8 cellular contexts compared by ENCODE assay signal in genomic region chr16:4425378-4426020, GRCh38. TPM values are rescaled to one million over a fixed set of nuclear protein-coding genes. Genes with fewer than 3 reads are reported as not detected.
DNase-seq lines count a peak whose midpoint lies in the region; ATAC-seq and TF ChIP-seq lines count a peak whose summit lies in the region.

Gene DNAJA3, plus strand, starts transcription at chr16:4425868. Its CDS starts 14 bp downstream, at chr16:4425882.

- TF ChIP-seq CTCF in WERI-Rb-1 (IDR thresholded peaks at IDR 0.05; ENCODE audit: low read depth, low read length) = no peak
- no peak for TF ChIP-seq CTCF in breast epithelium (IDR thresholded peaks at IDR 0.05)

- TF ChIP-seq POLR2A in breast epithelium (IDR thresholded peaks at IDR 0.05) = no peak

- H3K4me3 ChIP-seq in WERI-Rb-1 (ENCODE audit: low read depth, low read length) (peak within 1 kb of the TSS; percentile 89), breast epithelium (peak within 1 kb of the TSS; percentile 90 to 99 (median 90)), skin epidermis (peak within 1 kb of the TSS; percentile 61 to 99 (median 84))

- H3K36me3 ChIP-seq in WERI-Rb-1 (peaks cover 27% of the 10 kb centered on the region), breast epithelium (no peaks in the 10 kb centered on the region)

- H3K27me3 ChIP-seq in WERI-Rb-1 (ENCODE audit: insufficient read depth, low read depth, severe bottlenecking) (no peaks in the 10 kb centered on the region), breast epithelium (no peaks in the 10 kb centered on the region)

- DNase-seq in AG08395 (ENCODE audit: low spot score) = peak; percentile 99
- DNase-seq in NCI-H2227 (lab: John Stamatoyannopoulos, UW; ENCODE audit: unreplicated experiment) = peak; percentile 97
- DNase-seq in WERI-Rb-1 = peak; percentile 90
- peak; percentile 85 to 89 for DNase-seq in breast epithelium (ENCODE audit: low spot score in 2 of 2)
- peak; percentile 100 for DNase-seq in iPS-NIHi11 (ENCODE audit: low spot score)

- intact Hi-C loops in breast epithelium (cut with DNase I; ENCODE audit: low total_unique reads) = no loop called here

- H3K27ac ChIP-seq in WERI-Rb-1 (peak within 1 kb of the TSS; percentile 95), breast epithelium (peak within 1 kb of the TSS; percentile 94 to 99), skin epidermis (peak within 1 kb of the TSS in 20 of 21 experiments; percentile 74 to 99 (median 96))

- H3K9me3 ChIP-seq in WERI-Rb-1 (ENCODE audit: severe bottlenecking) = no peaks in the 10 kb centered on the region
- no peaks in the 10 kb centered on the region for H3K9me3 ChIP-seq in breast epithelium

- peaks cover 0 to 10% of the 10 kb centered on the region in 2 donors for H3K4me1 ChIP-seq in breast epithelium

- ATAC-seq in GM18909 (IDR thresholded peaks at IDR 0.05; ENCODE audit: poor library complexity, unreplicated experiment) (peak; percentile 87), HG03159 (IDR thresholded peaks at IDR 0.05; ENCODE audit: unreplicated experiment) (peak; percentile 83)

RNA-seq across cellular contexts. Expression of gene DNAJA3, which starts in this region (rescaled TPM):
- 10 to 100 TPM; 32.6 to 54.2 (median 45.9) TPM for total RNA-seq in breast epithelium

Comparison
In these comparisons a context has a peak if more than half of its experiments do, and no peak if none do; other contexts are left out.
1. Peak in every context shown above with its lines: DNase-seq, ATAC-seq, H3K4me3 ChIP-seq and H3K27ac ChIP-seq.